20 cellular contexts compared by ENCODE assay signal in the genomic region with DNA sequence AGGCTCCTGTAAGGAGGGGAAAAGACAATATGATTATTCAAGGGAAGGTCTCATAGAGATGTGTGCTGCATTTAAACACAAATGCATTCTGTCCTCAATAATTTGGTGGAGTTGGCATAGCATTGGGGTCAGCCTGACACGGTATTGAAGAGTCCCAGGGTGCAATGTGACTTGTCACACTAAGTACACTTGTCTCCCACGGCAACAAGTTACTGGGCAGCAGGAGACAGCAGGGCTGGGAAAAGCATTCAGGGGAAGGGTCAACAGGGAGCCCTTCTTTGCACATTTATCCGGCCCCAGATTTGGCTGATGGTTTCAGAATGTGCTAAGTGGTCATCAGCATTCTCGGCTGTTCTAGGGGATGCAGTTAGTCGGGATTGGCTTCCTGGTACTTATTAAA. TPM values are rescaled to one million over a fixed set of nuclear protein-coding genes. Genes with fewer than 3 reads are reported as not detected.
A peak's percentile ranks its signal among the peaks of the same experiment; 100 is the strongest.
DNase-seq lines count a peak whose midpoint lies in the region; ATAC-seq and TF ChIP-seq lines count a peak whose summit lies in the region.
"Had no signal": no experiment of that assay in that cellular context is flagged by ENCODE, and none has a peak within 500 bp of the region (broad histone marks: within the 10 kb centered on the region; RNA-seq: fewer than 3 reads in every experiment).

No MANE protein-coding gene starts in this region.

- H3F3A ChIP-seq in GM23338 (replicated peaks; ENCODE audit: low read depth): no peaks in the 10 kb centered on the region

- no peaks in the 10 kb centered on the region for H3K79me2 ChIP-seq in GM23338 (replicated peaks; ENCODE audit: insufficient read depth)

- H3K36me3 Mint-ChIP-seq in GM23338 (ENCODE audit: low read depth): no peaks in the 10 kb centered on the region
- H3K36me3 Mint-ChIP-seq: memory B cell; natural killer cell treated with Interleukin-12 subunit alpha and Interleukin-12 subunit beta and Interleukin-15 and Interleukin-18, amount 100 ng/mL, for 72 hours had no signal

- no peak overlapping the region for H3K4me2 ChIP-seq in GM23338

- H3K27ac ChIP-seq in dorsolateral prefrontal cortex (peak overlapping the region in 9 of 59 donors; percentile 8 to 61 (median 44)), mesodermal cell (ENCODE audit: low read depth, low read length, severe bottlenecking) (peak overlapping the region; percentile 66), subcutaneous abdominal adipose tissue (ENCODE audit: low read depth, low read length) (peak overlapping the region; percentile 19), GM23338 (ENCODE audit: low read depth) (no peak overlapping the region)
- H3K27ac ChIP-seq: stomach had no signal

- peaks cover 2% of the 10 kb centered on the region for H3K27me3 Mint-ChIP-seq in GM23338 (ENCODE audit: insufficient read depth, low read depth, poor library complexity)
- H3K27me3 Mint-ChIP-seq: activated naive CD8-positive, alpha-beta T cell; natural killer cell treated with Interleukin-12 subunit alpha and Interleukin-12 subunit beta and Interleukin-15 and Interleukin-18, amount 100 ng/mL, for 72 hours had no signal

- TF ChIP-seq CTCF in dorsolateral prefrontal cortex (IDR thresholded peaks at IDR 0.05 in 54 of 56, conservative IDR thresholded peaks at IDR 0.05 in 2 of 56; ENCODE audit: low read depth in 1 of 56, partially characterized antibody in 56 of 56) (no peak), GM23338 (conservative IDR thresholded peaks at IDR 0.05; ENCODE audit: low read depth in 2 of 2) (no peak)

- no peaks in the 10 kb centered on the region for H3K9me2 ChIP-seq in GM23338 (ENCODE audit: insufficient read depth)

- no peaks in the 10 kb centered on the region for H3K9me3 ChIP-seq in mesodermal cell (ENCODE audit: control insufficient read depth, low read length)
- no peaks in the 10 kb centered on the region for H3K9me3 ChIP-seq in subcutaneous abdominal adipose tissue (ENCODE audit: control insufficient read depth in 5 of 5, low read length in 5 of 5)
- H3K9me3 ChIP-seq: stomach had no signal

- H3K9ac ChIP-seq in subcutaneous abdominal adipose tissue (ENCODE audit: low read length in 5 of 5): peak overlapping the region in 1 of 5 donors; percentile 32

- no peaks in the 10 kb centered on the region for H4K20me1 ChIP-seq in GM23338 (replicated peaks; ENCODE audit: insufficient read depth)

- no peak overlapping the region for H3K4me3 Mint-ChIP-seq in GM23338
- H3K4me3 Mint-ChIP-seq: activated naive CD8-positive, alpha-beta T cell; memory B cell; natural killer cell treated with Interleukin-12 subunit alpha and Interleukin-12 subunit beta and Interleukin-15 and Interleukin-18, amount 100 ng/mL, for 72 hours had no signal

- 77 to 82% methylated on average over 4 to 5 of the region's 5 CpGs for WGBS in mesodermal cell (ENCODE audit: insufficient coverage in 2 of 2), 2 experiments

- H3K4me3 ChIP-seq in dorsolateral prefrontal cortex: no peak overlapping the region
- H3K4me3 ChIP-seq in mesodermal cell (ENCODE audit: extremely low read depth, insufficient read depth, low read length, poor library complexity, severe bottlenecking): no peak overlapping the region
- H3K4me3 ChIP-seq in subcutaneous abdominal adipose tissue (ENCODE audit: low read depth in 1 of 5, low read length in 5 of 5): no peak overlapping the region
- H3K4me3 ChIP-seq in GM23338: no peak overlapping the region
- H3K4me3 ChIP-seq: skin epidermis, stomach had no signal

- H3K27me3 ChIP-seq in dorsolateral prefrontal cortex (no peaks in the 10 kb centered on the region), subcutaneous abdominal adipose tissue (ENCODE audit: control insufficient read depth in 5 of 5, insufficient read depth in 4 of 5, low read length in 5 of 5) (peaks cover 0 to 2% (median 0%) of the 10 kb centered on the region in 5 donors), GM23338 (ENCODE audit: insufficient read depth) (no peaks in the 10 kb centered on the region)
- H3K27me3 ChIP-seq: stomach had no signal

- H3K27ac Mint-ChIP-seq in GM23338: no peak overlapping the region
- H3K27ac Mint-ChIP-seq: activated naive CD8-positive, alpha-beta T cell; memory B cell; natural killer cell treated with Interleukin-12 subunit alpha and Interleukin-12 subunit beta and Interleukin-15 and Interleukin-18, amount 100 ng/mL, for 72 hours had no signal

- H3K36me3 ChIP-seq in mesodermal cell (ENCODE audit: control insufficient read depth, insufficient read depth, low read length): no peaks in the 10 kb centered on the region
- H3K36me3 ChIP-seq in subcutaneous abdominal adipose tissue (ENCODE audit: control insufficient read depth in 5 of 5, insufficient read depth in 5 of 5, low read length in 5 of 5): no peaks in the 10 kb centered on the region
- 0 out of 2 replicates have a peak, but pooled peaks cover 4% of the 10 kb centered on the region for H3K36me3 ChIP-seq in GM23338 (ENCODE audit: insufficient read depth)
- H3K36me3 ChIP-seq: stomach had no signal

- H3K4me1 Mint-ChIP-seq in GM23338: peaks cover 18% of the 10 kb centered on the region

- intact Hi-C loops in dorsolateral prefrontal cortex (cut with DNase I): no loop called here

- H2AFZ ChIP-seq in GM23338: no peak overlapping the region

- H3K9me3 Mint-ChIP-seq in GM23338: peaks cover 3% of the 10 kb centered on the region; the same call in 2 of the 3 replicates
- H3K9me3 Mint-ChIP-seq: memory B cell; natural killer cell treated with Interleukin-12 subunit alpha and Interleukin-12 subunit beta and Interleukin-15 and Interleukin-18, amount 100 ng/mL, for 72 hours had no signal

- H3K4me1 ChIP-seq in mesodermal cell (ENCODE audit: control insufficient read depth, insufficient read depth, low read length, poor library complexity, severe bottlenecking) (peaks cover 9% of the 10 kb centered on the region), subcutaneous abdominal adipose tissue (ENCODE audit: control insufficient read depth in 5 of 5, insufficient read depth in 5 of 5, low read length in 5 of 5) (peaks cover 5 to 24% (median 19%) of the 10 kb centered on the region in 5 donors), GM23338 (ENCODE audit: insufficient read depth) (peaks cover 11% of the 10 kb centered on the region)

- no peak for ATAC-seq in GM23338
- no peak for ATAC-seq in GM21381 (IDR thresholded peaks at IDR 0.05; ENCODE audit: unreplicated experiment)
- ATAC-seq in HG02840 (IDR thresholded peaks at IDR 0.05; ENCODE audit: low FRiP score, unreplicated experiment): no peak
- ATAC-seq: natural killer cell treated with Interleukin-12 subunit alpha and Interleukin-12 subunit beta and Interleukin-15 and Interleukin-18, amount 100 ng/mL, for 72 hours had no signal

- peak; percentile 45 for DNase-seq in NCI-H69 (lab: John Stamatoyannopoulos, UW)
- DNase-seq in dorsolateral prefrontal cortex: peak in 6 of 10 donors; percentile 4 to 44 (median 40)
- no peak for DNase-seq in activated gamma-delta T cell (lab: John Stamatoyannopoulos, UW)
- no peak for DNase-seq in GM23338 (ENCODE audit: low spot score)
- DNase-seq: cortex of kidney; IMR-90; MM.1S; NCI-H1436 treated with DMSO at 0.1 percent for 48 hours; Right ventricle myocardium superior; stimulated activated CD4-positive, alpha-beta T cell treated with anti-CD3 and anti-CD28 coated beads, Interleukin-2, amount 100 ng/mL, for 48 hours; stomach had no signal

TF ChIP-seq in GM23338, 12 proteins besides CTCF, POLR2A, EP300 and RAD21 (continues in another document):
- TF ChIP-seq POLR2AphosphoS5 (IDR thresholded peaks at IDR 0.05; ENCODE audit: low read depth) (no peak), EZH2 (IDR thresholded peaks at IDR 0.05; ENCODE audit: low read depth, unreplicated experiment) (no peak), CREB1 (CRISPR knock-in tag; IDR thresholded peaks at IDR 0.05; ENCODE audit: low read depth) (no peak), ZNF331 (CRISPR knock-in tag; IDR thresholded peaks at IDR 0.05; ENCODE audit: low read depth) (no peak), NANOG (IDR thresholded peaks at IDR 0.05; ENCODE audit: borderline replicate concordance) (no peak)
- TF ChIP-seq, protein P1, sequence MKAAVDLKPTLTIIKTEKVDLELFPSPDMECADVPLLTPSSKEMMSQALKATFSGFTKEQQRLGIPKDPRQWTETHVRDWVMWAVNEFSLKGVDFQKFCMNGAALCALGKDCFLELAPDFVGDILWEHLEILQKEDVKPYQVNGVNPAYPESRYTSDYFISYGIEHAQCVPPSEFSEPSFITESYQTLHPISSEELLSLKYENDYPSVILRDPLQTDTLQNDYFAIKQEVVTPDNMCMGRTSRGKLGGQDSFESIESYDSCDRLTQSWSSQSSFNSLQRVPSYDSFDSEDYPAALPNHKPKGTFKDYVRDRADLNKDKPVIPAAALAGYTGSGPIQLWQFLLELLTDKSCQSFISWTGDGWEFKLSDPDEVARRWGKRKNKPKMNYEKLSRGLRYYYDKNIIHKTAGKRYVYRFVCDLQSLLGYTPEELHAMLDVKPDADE (IDR thresholded peaks at IDR 0.05): no peak

RNA-seq across cellular contexts. Expression of gene SPON1, which starts 33.0 kb away (rescaled TPM):
- total RNA-seq in dorsolateral prefrontal cortex: 10 to 100 TPM; 15.4 to 89.4 (median 39.1) TPM
- polyA plus RNA-seq in mesodermal cell (2013, experiment 1 of 2): 31.1 TPM
- 29.8 TPM for polyA plus RNA-seq in mesodermal cell (2013, experiment 2 of 2)
- 6.4 and 6.9 TPM in 2 replicates for total RNA-seq in GM23338 (2014; rRNA removed; shearing (Covaris generic))
- polyA plus RNA-seq in GM23338 (2016; fragmentation: Nextera tagmentation; extraction: Ambion mirVana): 2.9 TPM in 2 replicates
- total RNA-seq: pulmonary artery endothelial cell had no signal

Comparison
In these comparisons a context has a peak if more than half of its experiments do, and no peak if none do; other contexts are left out.
1. DNase-seq: peak in NCI-H69 (single experiment) and dorsolateral prefrontal cortex (6 of 10); none in activated gamma-delta T cell (single experiment) and GM23338 (single experiment).